9 cellular contexts compared by ENCODE assay signal in the genomic region with DNA sequence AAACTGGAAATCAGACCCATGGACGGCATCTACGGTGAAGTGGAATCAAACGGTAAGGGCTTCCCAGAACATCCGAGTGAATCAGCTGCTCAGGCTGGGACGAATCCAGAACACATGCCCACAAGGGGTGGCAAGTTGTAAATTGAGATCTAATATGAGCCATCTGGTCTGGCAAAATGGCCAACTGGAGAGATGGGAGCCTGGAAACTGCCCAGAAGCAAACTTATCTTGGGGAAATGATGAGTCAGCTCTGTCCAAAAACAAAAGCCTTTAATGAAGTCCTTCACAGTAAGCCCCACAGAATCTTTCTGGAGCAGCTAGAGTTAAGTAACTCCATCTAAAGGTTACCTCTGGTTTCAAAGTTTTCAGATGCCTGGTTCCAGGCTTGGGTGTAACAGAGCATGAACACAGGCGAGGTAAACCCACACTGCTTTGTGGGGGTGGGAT. TPM values are rescaled to one million over a fixed set of nuclear protein-coding genes. Genes with fewer than 3 reads are reported as not detected.
DNase-seq lines count a peak whose midpoint lies in the region; ATAC-seq and TF ChIP-seq lines count a peak whose summit lies in the region.
"Had no signal": no experiment of that assay in that cellular context is flagged by ENCODE, and none has a peak within 500 bp of the region (broad histone marks: within the 10 kb centered on the region; RNA-seq: fewer than 3 reads in every experiment).

No MANE protein-coding gene starts in this region.

- no peaks in the 10 kb centered on the region for H3K9me3 Mint-ChIP-seq in neural crest cell
- H3K9me3 Mint-ChIP-seq in natural killer cell treated with Interleukin-12 subunit alpha and Interleukin-12 subunit beta and Interleukin-15 and Interleukin-18, amount 100 ng/mL, for 72 hours: no peaks in the 10 kb centered on the region

- H3K4me1 Mint-ChIP-seq in neural crest cell: peaks cover 45% of the 10 kb centered on the region
- no peaks in the 10 kb centered on the region for H3K4me1 Mint-ChIP-seq in natural killer cell treated with Interleukin-12 subunit alpha and Interleukin-12 subunit beta and Interleukin-15 and Interleukin-18, amount 100 ng/mL, for 72 hours (ENCODE audit: low read depth in 2 of 2)

- H3K27me3 Mint-ChIP-seq in neural crest cell (ENCODE audit: low read depth): no peaks in the 10 kb centered on the region
- H3K27me3 Mint-ChIP-seq in natural killer cell treated with Interleukin-12 subunit alpha and Interleukin-12 subunit beta and Interleukin-15 and Interleukin-18, amount 100 ng/mL, for 72 hours: no peaks in the 10 kb centered on the region

- H3K27ac Mint-ChIP-seq in neural crest cell (ENCODE audit: unreplicated experiment): no peak overlapping the region
- H3K27ac Mint-ChIP-seq in natural killer cell treated with Interleukin-12 subunit alpha and Interleukin-12 subunit beta and Interleukin-15 and Interleukin-18, amount 100 ng/mL, for 72 hours: no peak overlapping the region

- H3K36me3 Mint-ChIP-seq in neural crest cell (ENCODE audit: low read depth): no peaks in the 10 kb centered on the region
- no peaks in the 10 kb centered on the region for H3K36me3 Mint-ChIP-seq in natural killer cell treated with Interleukin-12 subunit alpha and Interleukin-12 subunit beta and Interleukin-15 and Interleukin-18, amount 100 ng/mL, for 72 hours

- TF ChIP-seq CTCF in AG10803 (conservative IDR thresholded peaks at IDR 0.05; ENCODE audit: low read length) (no peak), epithelial cell of esophagus (IDR thresholded peaks at IDR 0.05; ENCODE audit: insufficient read depth, low read depth, low read length, missing control alignments) (no peak), neural crest cell (conservative IDR thresholded peaks at IDR 0.05) (no peak)

- no peak for ATAC-seq in GM19467 (IDR thresholded peaks at IDR 0.05; ENCODE audit: unreplicated experiment)
- ATAC-seq in natural killer cell treated with Interleukin-12 subunit alpha and Interleukin-12 subunit beta and Interleukin-15 and Interleukin-18, amount 100 ng/mL, for 72 hours: no peak

- peak overlapping the region; percentile 27 for H3K4me3 ChIP-seq in AG10803 (ENCODE audit: low read length)
- no peak overlapping the region for H3K4me3 ChIP-seq in epithelial cell of esophagus (ENCODE audit: low read length)

- peak overlapping the region; percentile 39 for H3K4me3 Mint-ChIP-seq in neural crest cell
- no peak overlapping the region for H3K4me3 Mint-ChIP-seq in natural killer cell treated with Interleukin-12 subunit alpha and Interleukin-12 subunit beta and Interleukin-15 and Interleukin-18, amount 100 ng/mL, for 72 hours

- DNase-seq in AG10803 (ENCODE audit: low read depth) (peak; percentile 98), NCI-H446 (lab: John Stamatoyannopoulos, UW) (peak; percentile 94 to 97), epithelial cell of esophagus (ENCODE audit: low read depth) (peak; percentile 60), neural crest cell (ENCODE audit: low read depth, low spot score) (no peak), HPDE6-E6E7 (ENCODE audit: extremely low spot score) (no peak)
- no peak for DNase-seq in natural killer cell treated with Interleukin-12 subunit alpha and Interleukin-12 subunit beta and Interleukin-15 and Interleukin-18, amount 100 ng/mL, for 72 hours (ENCODE audit: low spot score)
- no peak for DNase-seq in activated CD8-positive, alpha-beta memory T cell treated with anti-CD3 and anti-CD28 coated beads, Interleukin-2, amount 50 U/mL, for 4 hours
- DNase-seq: stimulated activated CD4-positive, alpha-beta T cell treated with anti-CD3 and anti-CD28 coated beads, Interleukin-2, amount 100 ng/mL, for 24 hours had no signal

RNA-seq across cellular contexts. Expression of gene SRP9, which starts 10.6 kb away (rescaled TPM):
- 480 and 482 TPM in 2 replicates for total RNA-seq in neural crest cell
- total RNA-seq in natural killer cell treated with Interleukin-12 subunit alpha and Interleukin-12 subunit beta and Interleukin-15 and Interleukin-18, amount 100 ng/mL, for 72 hours: 100 to 1,000 TPM; 183 to 194 TPM

RNA-seq across cellular contexts. Expression of gene EPHX1, which starts 42.9 kb away (rescaled TPM):
- 15.4 and 15.8 TPM in 2 replicates for total RNA-seq in neural crest cell
- 1 to 10 TPM; 1.6 to 2.4 TPM for total RNA-seq in natural killer cell treated with Interleukin-12 subunit alpha and Interleukin-12 subunit beta and Interleukin-15 and Interleukin-18, amount 100 ng/mL, for 72 hours

Comparison
In these comparisons a context has a peak if more than half of its experiments do, and no peak if none do; other contexts are left out.
1. DNase-seq: peak in AG10803 (single experiment), NCI-H446 (2 of 2) and epithelial cell of esophagus (single experiment); none in neural crest cell (single experiment), natural killer cell treated with Interleukin-12 subunit alpha and Interleukin-12 subunit beta and Interleukin-15 and Interleukin-18, amount 100 ng/mL, for 72 hours (single experiment), activated CD8-positive, alpha-beta memory T cell treated with anti-CD3 and anti-CD28 coated beads, Interleukin-2, amount 50 U/mL, for 4 hours (single experiment) and HPDE6-E6E7 (single experiment).